In genomic region chr1:202643397-202644218, GRCh38 we compare ENCODE assay signal across 7 cellular contexts.
DNase-seq lines count a peak whose midpoint lies in the region; ATAC-seq and TF ChIP-seq lines count a peak whose summit lies in the region.

No MANE protein-coding gene starts in this region.

- H3K9me3 Mint-ChIP-seq in T-cell = no peaks in the 10 kb centered on the region

- in situ Hi-C loops in HAP-1 (cut with MboI; ENCODE audit: low sequenced_read_pairs) = no loop called here
- in situ Hi-C loops in gastrocnemius medialis (cut with MboI; ENCODE audit: low sequenced_read_pairs in 4 of 4) = no loop called here

- DNase-seq in HAP-1 (ENCODE audit: low spot score in 2 of 2) = peak; percentile 29 to 66
- peak in 4 of 34 experiments; percentile 7 to 25 (median 18) for DNase-seq in T-cell
- DNase-seq in heart right ventricle = no peak
- DNase-seq in gastrocnemius medialis = no peak
- no peak for DNase-seq in EL
- DNase-seq in activated effector memory CD4-positive, alpha-beta T cell treated with Interleukin-2 at 50 U/mL for 16 hours = no peak
- DNase-seq in putamen (ENCODE audit: low spot score) = no peak

- peaks cover 23 to 35% (median 27%) of the 10 kb centered on the region in 3 donors for H3K4me1 Mint-ChIP-seq in T-cell

- TF ChIP-seq POLR2A in gastrocnemius medialis (IDR thresholded peaks at IDR 0.05) = no peak

- POLR2A ChIA-PET in T-cell (lab: Charles Lee) = no interaction called here

- H3K27ac ChIP-seq in heart right ventricle (no peak overlapping the region), gastrocnemius medialis (no peak overlapping the region)

- no peak for TF ChIP-seq CTCF in heart right ventricle (IDR thresholded peaks at IDR 0.05)
- TF ChIP-seq CTCF in gastrocnemius medialis (IDR thresholded peaks at IDR 0.05 in 4 of 5, conservative IDR thresholded peaks at IDR 0.05 in 1 of 5) = no peak

- peak overlapping the region; percentile 58 to 81 (median 70) for H3K4me3 Mint-ChIP-seq in T-cell

- H3K4me1 ChIP-seq in HAP-1 (peaks cover 10% of the 10 kb centered on the region), heart right ventricle (peaks cover 5 to 33% (median 20%) of the 10 kb centered on the region in 9 donors), gastrocnemius medialis (peaks cover 10 to 17% of the 10 kb centered on the region in 2 donors)

- ATAC-seq in T-cell (replicated peaks in 1 of 4) (peak; percentile 28 to 72 (median 50)), heart right ventricle (peak in 5 of 8 donors; percentile 17 to 33 (median 26)), gastrocnemius medialis (no peak)

- CTCF ChIA-PET in T-cell (lab: Charles Lee) = no interaction called here

- peaks cover 68 to 79% of the 10 kb centered on the region in 2 donors for H3K27me3 Mint-ChIP-seq in T-cell

- H3K27me3 ChIP-seq in HAP-1 (ENCODE audit: low read depth) = peaks cover 26% of the 10 kb centered on the region
- H3K27me3 ChIP-seq in heart right ventricle = peaks cover 5 to 100% (median 60%) of the 10 kb centered on the region in 7 donors
- H3K27me3 ChIP-seq in gastrocnemius medialis = peaks cover 29 to 38% (median 38%) of the 10 kb centered on the region in 3 donors

- 1% methylated on average over 47 to 55 of the region's 55 CpGs for WGBS in heart right ventricle, 2 donors

- peak overlapping the region; percentile 19 for H3K4me3 ChIP-seq in HAP-1
- H3K4me3 ChIP-seq in heart right ventricle = peak overlapping the region; percentile 18 to 49 (median 40)
- H3K4me3 ChIP-seq in gastrocnemius medialis = peak overlapping the region; percentile 26 to 61 (median 46)

- no peaks in the 10 kb centered on the region for H3K36me3 ChIP-seq in HAP-1 (replicated peaks)
- H3K36me3 ChIP-seq in heart right ventricle = no peaks in the 10 kb centered on the region
- no peaks in the 10 kb centered on the region for H3K36me3 ChIP-seq in gastrocnemius medialis

- no peaks in the 10 kb centered on the region for H3K9me3 ChIP-seq in HAP-1
- no peaks in the 10 kb centered on the region for H3K9me3 ChIP-seq in heart right ventricle
- H3K9me3 ChIP-seq in gastrocnemius medialis = no peaks in the 10 kb centered on the region

- intact Hi-C loops in heart right ventricle (cut with DNase I) = no loop called here
- intact Hi-C loops in gastrocnemius medialis (cut with DNase I; ENCODE audit: low total_unique reads) = no loop called here

- no peaks in the 10 kb centered on the region for H3K36me3 Mint-ChIP-seq in T-cell

- no peak overlapping the region for H3K27ac Mint-ChIP-seq in T-cell

Comparison
In these comparisons a context has a peak if more than half of its experiments do, and no peak if none do; other contexts are left out.
1. DNase-seq: peak in HAP-1 (2 of 2); none in heart right ventricle (0 of 2), gastrocnemius medialis (0 of 2), EL (single experiment), activated effector memory CD4-positive, alpha-beta T cell treated with Interleukin-2 at 50 U/mL for 16 hours (single experiment) and putamen (single experiment).
2. ATAC-seq: peak in T-cell (4 of 4) and heart right ventricle (5 of 8); none in gastrocnemius medialis (0 of 2).
3. Peak in every context shown above with its lines, with median percentiles within 50 percentile points of each other: H3K4me3 ChIP-seq.